In genomic region chr1:21263052-21263429, GRCh38 we compare ENCODE assay signal across 11 cellular contexts. TPM values are rescaled to one million over a fixed set of nuclear protein-coding genes. Genes with fewer than 3 reads are reported as not detected.
DNase-seq lines count a peak whose midpoint lies in the region; ATAC-seq and TF ChIP-seq lines count a peak whose summit lies in the region.
"Had no signal": no experiment of that assay in that cellular context is flagged by ENCODE, and none has a peak within 500 bp of the region (broad histone marks: within the 10 kb centered on the region; RNA-seq: fewer than 3 reads in every experiment).

No MANE protein-coding gene starts in this region.

- POLR2A ChIA-PET in CD4-positive, alpha-beta T cell (lab: Charles Lee), result no interaction called here

- DNase-seq in CD4-positive, alpha-beta T cell, result no peak
- DNase-seq in SJSA1 (ENCODE audit: low read depth in 1 of 2, low spot score in 2 of 2) (no peak), right cardiac atrium (no peak), gastrocnemius medialis (no peak), AML-193 (lab: John Stamatoyannopoulos, UW) (no peak), foreskin melanocyte (no peak)
- DNase-seq: NCI-H1105; NK-92 treated with Interleukin-12 subunit alpha and Interleukin-12 subunit beta, amount 100 ng/mL, for 24 hours had no signal

- intact Hi-C loops in CD4-positive, alpha-beta T cell (cut with DNase I, micrococcal nuclease), result no loop called here
- intact Hi-C loops in right cardiac atrium (cut with DNase I), result loop anchor here in 1 of 4 donors (10.0 kb wide), 1 partner anchor 62 kb away; no protein-coding TSS in a partner anchor
- intact Hi-C loops in gastrocnemius medialis (cut with DNase I; ENCODE audit: low total_unique reads), result loop anchor here (2.0 to 5.0 kb wide), 2 partner anchors 54 to 84 kb away; no protein-coding TSS in a partner anchor

- no peak overlapping the region for H3K27ac ChIP-seq in CD4-positive, alpha-beta T cell (ENCODE audit: low read depth, low read length)
- peak overlapping the region; percentile 96 for H3K27ac ChIP-seq in SJSA1
- peak overlapping the region; percentile 95 for H3K27ac ChIP-seq in right cardiac atrium (ENCODE audit: low read length)
- H3K27ac ChIP-seq in gastrocnemius medialis, result peak overlapping the region; percentile 83 to 90 (median 86)

- WGBS in right cardiac atrium, result 65% methylated on average over 10 of the region's 10 CpGs

- no peaks in the 10 kb centered on the region for H3K9me3 ChIP-seq in CD4-positive, alpha-beta T cell (ENCODE audit: control insufficient read depth, low read length)
- H3K9me3 ChIP-seq in SJSA1 (replicated peaks) (no peaks in the 10 kb centered on the region), right cardiac atrium (ENCODE audit: control insufficient read depth, low read length) (no peaks in the 10 kb centered on the region), gastrocnemius medialis (no peaks in the 10 kb centered on the region)

- no peaks in the 10 kb centered on the region for H3K27me3 Mint-ChIP-seq in CD4-positive, alpha-beta T cell

- H3K36me3 ChIP-seq in SJSA1, result peaks cover 47% of the 10 kb centered on the region
- H3K36me3 ChIP-seq in gastrocnemius medialis, result no peaks in the 10 kb centered on the region

- in situ Hi-C loops in gastrocnemius medialis (cut with MboI; ENCODE audit: low sequenced_read_pairs in 4 of 4), result no loop called here

- H3K27ac Mint-ChIP-seq in CD4-positive, alpha-beta T cell, result peak overlapping the region; percentile 20
- H3K27ac Mint-ChIP-seq: activated T-helper 2 cell treated with anti-CD3 and anti-CD28 coated beads, Interferon-gamma antibody, Interleukin-2, Interleukin-4, amounts not matched to agents 10 μg/mL and 5 μg/mL and 100 μg/mL, durations not matched to agents 14 hours and 24 hours and 36 hours had no signal

- peaks cover 80% of the 10 kb centered on the region for H3K36me3 Mint-ChIP-seq in CD4-positive, alpha-beta T cell (ENCODE audit: low read depth)

- H3K4me1 ChIP-seq in SJSA1 (replicated peaks), result peaks cover 54% of the 10 kb centered on the region
- H3K4me1 ChIP-seq in right cardiac atrium (ENCODE audit: control insufficient read depth, insufficient read depth, low read length), result peaks cover 44% of the 10 kb centered on the region
- peaks cover 34 to 35% of the 10 kb centered on the region in 2 donors for H3K4me1 ChIP-seq in gastrocnemius medialis

- TF ChIP-seq CTCF in CD4-positive, alpha-beta T cell (IDR thresholded peaks at IDR 0.05), result no peak
- no peak for TF ChIP-seq CTCF in gastrocnemius medialis (IDR thresholded peaks at IDR 0.05 in 4 of 5, conservative IDR thresholded peaks at IDR 0.05 in 1 of 5)

- CTCF ChIA-PET in CD4-positive, alpha-beta T cell (lab: Charles Lee), result no interaction called here

- H3K9me3 Mint-ChIP-seq in CD4-positive, alpha-beta T cell, result no peaks in the 10 kb centered on the region
- H3K9me3 Mint-ChIP-seq: activated T-helper 2 cell treated with anti-CD3 and anti-CD28 coated beads, Interferon-gamma antibody, Interleukin-2, Interleukin-4, amounts not matched to agents 10 μg/mL and 5 μg/mL and 100 μg/mL, durations not matched to agents 14 hours and 24 hours and 36 hours had no signal

- TF ChIP-seq POLR2A in gastrocnemius medialis (IDR thresholded peaks at IDR 0.05), result no peak

- H3K4me3 Mint-ChIP-seq in CD4-positive, alpha-beta T cell, result no peak overlapping the region

- peaks cover 39% of the 10 kb centered on the region for H3K4me1 Mint-ChIP-seq in CD4-positive, alpha-beta T cell (ENCODE audit: low read depth)

- H3K4me3 ChIP-seq in SJSA1, result no peak overlapping the region
- H3K4me3 ChIP-seq in right cardiac atrium (ENCODE audit: low read length), result no peak overlapping the region
- no peak overlapping the region for H3K4me3 ChIP-seq in gastrocnemius medialis

- H3K27me3 ChIP-seq in CD4-positive, alpha-beta T cell (ENCODE audit: control insufficient read depth, insufficient read depth, low read length), result no peaks in the 10 kb centered on the region
- H3K27me3 ChIP-seq in SJSA1 (replicated peaks) (no peaks in the 10 kb centered on the region), right cardiac atrium (ENCODE audit: control insufficient read depth, insufficient read depth) (no peaks in the 10 kb centered on the region), gastrocnemius medialis (no peaks in the 10 kb centered on the region)

- ATAC-seq in CD4-positive, alpha-beta T cell (ENCODE audit: poor library complexity), result no peak
- ATAC-seq in right cardiac atrium, result no peak
- peak in 1 of 2 donors; percentile 3 for ATAC-seq in gastrocnemius medialis
- no peak for ATAC-seq in GM21529 (IDR thresholded peaks at IDR 0.05; ENCODE audit: unreplicated experiment)
- no peak for ATAC-seq in HG02885 (IDR thresholded peaks at IDR 0.05; ENCODE audit: poor library complexity, unreplicated experiment)

RNA-seq across cellular contexts. Expression of gene ECE1, which starts 27.2 kb away (rescaled TPM):
- 10 to 100 TPM; 62.0 to 63.6 TPM for total RNA-seq in CD4-positive, alpha-beta T cell
- total RNA-seq in SJSA1 (2014; rRNA removed; shearing (Covaris generic)), result 67.2 and 82.6 TPM in 2 replicates
- total RNA-seq in right cardiac atrium, result 100 to 1,000 TPM in 3 of 4 donors, 10 to 100 TPM in 1; 99.1 to 158 (median 114) TPM
- polyA plus RNA-seq in right cardiac atrium, result 76.2 TPM
- 10 to 100 TPM; 17.1 to 39.9 (median 26.7) TPM for total RNA-seq in gastrocnemius medialis
